Comparison of ENCODE assay signal across 8 cellular contexts in the genomic region with DNA sequence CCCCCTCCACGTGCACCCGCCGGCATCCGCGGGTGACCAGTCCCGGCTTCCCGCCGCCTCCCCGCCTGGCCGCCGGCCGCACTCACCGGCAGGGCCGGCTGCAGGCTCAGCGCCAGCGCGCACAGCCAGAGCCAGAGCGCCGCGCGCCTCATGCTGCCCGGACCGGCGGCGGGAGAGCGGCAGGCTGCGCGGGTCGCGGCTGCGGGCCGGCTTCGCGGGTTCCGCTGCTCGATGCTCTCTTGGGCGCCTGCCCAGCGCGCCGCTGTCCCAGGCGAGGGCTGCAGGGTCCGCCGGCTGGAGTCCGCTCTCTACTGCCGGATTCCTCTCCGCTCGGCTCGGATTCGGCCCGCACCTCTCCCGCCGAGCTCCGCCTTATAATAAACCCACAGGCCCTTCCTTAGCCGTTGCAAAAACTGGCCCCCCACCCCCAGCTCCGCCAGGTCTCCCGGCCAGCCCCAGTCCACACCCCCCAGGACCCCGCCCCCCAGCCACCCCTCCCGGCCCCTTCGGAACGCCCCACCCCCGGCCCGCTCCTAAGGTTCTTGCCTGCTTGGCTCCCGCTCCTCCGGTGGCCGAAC. TPM values are rescaled to one million over a fixed set of nuclear protein-coding genes. Genes with fewer than 3 reads are reported as not detected.
DNase-seq lines count a peak whose midpoint lies in the region; ATAC-seq and TF ChIP-seq lines count a peak whose summit lies in the region.

A gene with protein sequence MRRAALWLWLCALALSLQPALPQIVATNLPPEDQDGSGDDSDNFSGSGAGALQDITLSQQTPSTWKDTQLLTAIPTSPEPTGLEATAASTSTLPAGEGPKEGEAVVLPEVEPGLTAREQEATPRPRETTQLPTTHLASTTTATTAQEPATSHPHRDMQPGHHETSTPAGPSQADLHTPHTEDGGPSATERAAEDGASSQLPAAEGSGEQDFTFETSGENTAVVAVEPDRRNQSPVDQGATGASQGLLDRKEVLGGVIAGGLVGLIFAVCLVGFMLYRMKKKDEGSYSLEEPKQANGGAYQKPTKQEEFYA (minus strand): TSS at position 415 of the 578 bp plus-strand sequence. CDS start 263 bp downstream, at position 152.

- peaks cover 44% of the 10 kb centered on the region for H3K36me3 Mint-ChIP-seq in Calu3 (ENCODE audit: insufficient read depth, unreplicated experiment)

- H3K27me3 ChIP-seq in parathyroid adenoma (ENCODE audit: control insufficient read depth, insufficient read depth, low read length): no peaks in the 10 kb centered on the region

- H3K9ac ChIP-seq in parathyroid adenoma: no peak within 1 kb of the TSS

- CTCF ChIA-PET in Calu3 (lab: Charles Lee): interaction anchor here (0.7 to 1.8 kb wide), 16 partner anchors 12 to 418 kb away, joined by 3 to 15 read pairs (median 4); no protein-coding TSS in a partner anchor

- peak within 1 kb of the TSS; percentile 96 for H2AFZ ChIP-seq in parathyroid adenoma

- H3K4me3 Mint-ChIP-seq in Calu3 (ENCODE audit: low read depth, unreplicated experiment): peak within 1 kb of the TSS; percentile 69

- peak within 1 kb of the TSS; percentile 64 for H3K27ac ChIP-seq in parathyroid adenoma

- peaks cover 35% of the 10 kb centered on the region for H3K4me1 Mint-ChIP-seq in Calu3 (ENCODE audit: low read depth, unreplicated experiment)

- intact Hi-C loops in Calu3 (cut with micrococcal nuclease; ENCODE audit: unreplicated experiment) (loop anchor here (2.0 to 10.0 kb wide), 5 partner anchors 38 to 628 kb away; no protein-coding TSS in a partner anchor), Right ventricle myocardium superior (cut with DNase I) (no loop called here)

- peak within 1 kb of the TSS; percentile 81 for H3K4me2 ChIP-seq in parathyroid adenoma (ENCODE audit: low read length)

- peak within 1 kb of the TSS; percentile 30 for H3K27ac Mint-ChIP-seq in Calu3 (ENCODE audit: unreplicated experiment)

- H3K27me3 Mint-ChIP-seq in Calu3 (ENCODE audit: unreplicated experiment): no peaks in the 10 kb centered on the region

- no peaks in the 10 kb centered on the region for H3K9me3 ChIP-seq in parathyroid adenoma (ENCODE audit: control insufficient read depth, low read length)

- H3K79me2 ChIP-seq in parathyroid adenoma: no peaks in the 10 kb centered on the region

- no TSS peak for BruUV-seq in Calu3 (replicated peaks; lab: Mats Ljungman, UMichigan)

- H3K4me3 ChIP-seq in LNCaP clone FGC (ENCODE audit: low read depth, low read length) (peak within 1 kb of the TSS; percentile 54), parathyroid adenoma (ENCODE audit: low read depth, low read length) (peak within 1 kb of the TSS; percentile 48)

- H3K9me3 Mint-ChIP-seq in Calu3 (ENCODE audit: low read depth, unreplicated experiment): no peaks in the 10 kb centered on the region

- TF ChIP-seq CTCF in Calu3 (IDR thresholded peaks at IDR 0.05; ENCODE audit: unreplicated experiment): no peak
- no peak for TF ChIP-seq CTCF in LNCaP clone FGC (IDR thresholded peaks at IDR 0.05; ENCODE audit: control insufficient read depth, extremely low read depth, insufficient read depth)
- TF ChIP-seq CTCF in parathyroid adenoma (IDR thresholded peaks at IDR 0.05): no peak

- peaks cover 2% of the 10 kb centered on the region for H3K4me1 ChIP-seq in parathyroid adenoma

- ATAC-seq in GM21447 (IDR thresholded peaks at IDR 0.05; ENCODE audit: unreplicated experiment) (peak; percentile 30), Right ventricle myocardium superior (ENCODE audit: poor library complexity) (peak; percentile 86), HG03469 (IDR thresholded peaks at IDR 0.05; ENCODE audit: unreplicated experiment) (no peak)

- peak; percentile 73 for DNase-seq in Calu3
- DNase-seq in LNCaP clone FGC (ENCODE audit: low read depth): no peak
- peak; percentile 27 to 49 for DNase-seq in activated T-cell treated with anti-CD3 and anti-CD28 coated beads, Interleukin-2, amount 50 U/mL, for 48 hours
- peak; percentile 59 for DNase-seq in Right ventricle myocardium superior
- DNase-seq in NK-92 treated with Interleukin-12 subunit alpha and Interleukin-12 subunit beta, amount 100 ng/mL, for 24 hours (lab: John Stamatoyannopoulos, UW): no peak

- H3K36me3 ChIP-seq in parathyroid adenoma (ENCODE audit: control insufficient read depth, insufficient read depth, low read length): no peaks in the 10 kb centered on the region

RNA-seq across cellular contexts. Expression of the gene that starts here (rescaled TPM):
- total RNA-seq in Calu3 (2022): 118 and 136 TPM in 2 replicates
- total RNA-seq in Right ventricle myocardium superior: 0.11 TPM

Comparison
In these comparisons a context has a peak if more than half of its experiments do, and no peak if none do; other contexts are left out.
1. RNA of the gene that starts here (total RNA-seq): 118 to 136 TPM in Calu3; 0.11 TPM in Right ventricle myocardium superior (single experiment); every median in the first group is over 100 times any median in the second.
2. Peak in DNase-seq and ATAC-seq in Right ventricle myocardium superior; RNA of the gene not detected or under 1 TPM.
3. DNase-seq: peak in Calu3 (single experiment) and activated T-cell treated with anti-CD3 and anti-CD28 coated beads, Interleukin-2, amount 50 U/mL, for 48 hours (2 of 2); none in LNCaP clone FGC (single experiment) and NK-92 treated with Interleukin-12 subunit alpha and Interleukin-12 subunit beta, amount 100 ng/mL, for 24 hours (single experiment).